ENCODE assay signal across 1 cellular context in the genomic region with DNA sequence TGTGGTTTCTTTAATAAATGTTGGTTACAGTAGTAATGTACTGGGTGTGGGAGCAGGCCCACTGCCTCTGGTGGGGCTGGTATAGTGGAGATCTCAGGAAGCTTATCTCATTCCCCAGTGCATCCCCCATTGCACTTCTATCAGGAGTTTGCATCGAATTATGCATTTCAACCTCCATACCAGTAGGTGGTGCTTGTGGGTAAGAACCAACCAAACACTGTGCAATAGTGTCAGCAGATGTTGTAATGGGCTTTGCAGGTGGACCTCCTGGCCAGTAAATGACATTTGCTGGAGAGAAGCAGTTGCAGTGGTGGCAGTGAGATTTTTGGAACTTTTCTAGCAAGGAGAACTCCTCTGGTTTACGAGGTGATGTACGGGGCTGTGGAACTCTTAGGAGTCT.
TF ChIP-seq lines count a peak whose summit lies in the region.

No MANE protein-coding gene starts in this region.

TF ChIP-seq in WTC11, 78 proteins besides CTCF, POLR2A, EP300 and RAD21 (continued from another document):
- no peak for TF ChIP-seq AR (CRISPR knock-in tag; IDR thresholded peaks at IDR 0.05)
- TF ChIP-seq GTF2I (CRISPR knock-in tag; conservative IDR thresholded peaks at IDR 0.05), result no peak
- TF ChIP-seq, protein P1, sequence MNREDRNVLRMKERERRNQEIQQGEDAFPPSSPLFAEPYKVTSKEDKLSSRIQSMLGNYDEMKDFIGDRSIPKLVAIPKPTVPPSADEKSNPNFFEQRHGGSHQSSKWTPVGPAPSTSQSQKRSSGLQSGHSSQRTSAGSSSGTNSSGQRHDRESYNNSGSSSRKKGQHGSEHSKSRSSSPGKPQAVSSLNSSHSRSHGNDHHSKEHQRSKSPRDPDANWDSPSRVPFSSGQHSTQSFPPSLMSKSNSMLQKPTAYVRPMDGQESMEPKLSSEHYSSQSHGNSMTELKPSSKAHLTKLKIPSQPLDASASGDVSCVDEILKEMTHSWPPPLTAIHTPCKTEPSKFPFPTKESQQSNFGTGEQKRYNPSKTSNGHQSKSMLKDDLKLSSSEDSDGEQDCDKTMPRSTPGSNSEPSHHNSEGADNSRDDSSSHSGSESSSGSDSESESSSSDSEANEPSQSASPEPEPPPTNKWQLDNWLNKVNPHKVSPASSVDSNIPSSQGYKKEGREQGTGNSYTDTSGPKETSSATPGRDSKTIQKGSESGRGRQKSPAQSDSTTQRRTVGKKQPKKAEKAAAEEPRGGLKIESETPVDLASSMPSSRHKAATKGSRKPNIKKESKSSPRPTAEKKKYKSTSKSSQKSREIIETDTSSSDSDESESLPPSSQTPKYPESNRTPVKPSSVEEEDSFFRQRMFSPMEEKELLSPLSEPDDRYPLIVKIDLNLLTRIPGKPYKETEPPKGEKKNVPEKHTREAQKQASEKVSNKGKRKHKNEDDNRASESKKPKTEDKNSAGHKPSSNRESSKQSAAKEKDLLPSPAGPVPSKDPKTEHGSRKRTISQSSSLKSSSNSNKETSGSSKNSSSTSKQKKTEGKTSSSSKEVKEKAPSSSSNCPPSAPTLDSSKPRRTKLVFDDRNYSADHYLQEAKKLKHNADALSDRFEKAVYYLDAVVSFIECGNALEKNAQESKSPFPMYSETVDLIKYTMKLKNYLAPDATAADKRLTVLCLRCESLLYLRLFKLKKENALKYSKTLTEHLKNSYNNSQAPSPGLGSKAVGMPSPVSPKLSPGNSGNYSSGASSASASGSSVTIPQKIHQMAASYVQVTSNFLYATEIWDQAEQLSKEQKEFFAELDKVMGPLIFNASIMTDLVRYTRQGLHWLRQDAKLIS (CRISPR knock-in tag; IDR thresholded peaks at IDR 0.05; ENCODE audit: borderline replicate concordance), result no peak
- no peak for TF ChIP-seq ARID4B (CRISPR knock-in tag; IDR thresholded peaks at IDR 0.05; ENCODE audit: borderline replicate concordance)
- TF ChIP-seq SMAD4 (CRISPR knock-in tag; IDR thresholded peaks at IDR 0.05), result no peak
- TF ChIP-seq E2F5 (CRISPR knock-in tag; IDR thresholded peaks at IDR 0.05), result no peak
- TF ChIP-seq, protein P2, sequence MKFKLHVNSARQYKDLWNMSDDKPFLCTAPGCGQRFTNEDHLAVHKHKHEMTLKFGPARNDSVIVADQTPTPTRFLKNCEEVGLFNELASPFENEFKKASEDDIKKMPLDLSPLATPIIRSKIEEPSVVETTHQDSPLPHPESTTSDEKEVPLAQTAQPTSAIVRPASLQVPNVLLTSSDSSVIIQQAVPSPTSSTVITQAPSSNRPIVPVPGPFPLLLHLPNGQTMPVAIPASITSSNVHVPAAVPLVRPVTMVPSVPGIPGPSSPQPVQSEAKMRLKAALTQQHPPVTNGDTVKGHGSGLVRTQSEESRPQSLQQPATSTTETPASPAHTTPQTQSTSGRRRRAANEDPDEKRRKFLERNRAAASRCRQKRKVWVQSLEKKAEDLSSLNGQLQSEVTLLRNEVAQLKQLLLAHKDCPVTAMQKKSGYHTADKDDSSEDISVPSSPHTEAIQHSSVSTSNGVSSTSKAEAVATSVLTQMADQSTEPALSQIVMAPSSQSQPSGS (CRISPR knock-in tag; IDR thresholded peaks at IDR 0.05; ENCODE audit: borderline replicate concordance, low read depth), result no peak
- no peak for TF ChIP-seq ZNF138 (CRISPR knock-in tag; conservative IDR thresholded peaks at IDR 0.05)
